Comparison of ENCODE assay signal across 14 cellular contexts in the genomic region with DNA sequence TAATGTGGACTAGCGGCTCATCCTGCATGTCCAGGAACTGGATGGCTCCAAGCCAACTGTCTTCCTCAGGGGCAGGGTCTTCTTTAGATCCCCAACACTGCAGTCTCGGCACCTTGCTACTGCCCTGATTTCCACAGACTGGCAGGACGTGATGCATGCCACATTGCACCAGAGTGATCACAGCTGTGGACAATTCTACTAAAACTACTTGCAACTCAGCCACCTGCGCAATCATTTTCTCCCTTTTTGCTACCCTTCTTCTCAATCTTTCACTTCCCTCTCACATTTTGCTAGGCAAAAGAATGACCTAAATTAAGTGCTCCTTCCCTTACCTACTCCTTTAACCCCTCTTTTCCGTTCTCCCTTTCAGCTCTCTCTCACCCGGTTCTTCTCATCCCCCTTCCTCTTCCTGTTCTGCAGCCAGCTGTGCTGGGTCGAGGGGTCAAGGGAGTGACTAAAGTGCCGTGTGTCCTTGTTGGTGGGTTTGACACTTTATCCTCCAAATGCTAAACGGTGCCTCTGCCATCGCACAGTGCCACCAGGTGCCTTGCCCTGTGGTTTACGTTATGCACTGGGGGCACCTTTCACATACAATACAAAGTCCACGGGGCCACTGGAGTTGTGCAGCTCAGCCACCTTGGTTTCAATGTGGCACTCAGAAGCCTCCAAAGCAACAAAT. TPM values are rescaled to one million over a fixed set of nuclear protein-coding genes. Genes with fewer than 3 reads are reported as not detected.
DNase-seq lines count a peak whose midpoint lies in the region; ATAC-seq, FAIRE-seq and TF ChIP-seq lines count a peak whose summit lies in the region.
"Had no signal": no experiment of that assay in that cellular context is flagged by ENCODE, and none has a peak within 500 bp of the region (broad histone marks: within the 10 kb centered on the region; RNA-seq: fewer than 3 reads in every experiment).

No MANE protein-coding gene starts in this region.

- no peak for ATAC-seq in HG03565 (IDR thresholded peaks at IDR 0.05; ENCODE audit: unreplicated experiment)
- no peak for ATAC-seq in GM18907 (IDR thresholded peaks at IDR 0.05; ENCODE audit: unreplicated experiment)

- peak; percentile 88 for FAIRE-seq in GM12891 (lab: Jason Lieb, UNC)
- FAIRE-seq in small intestine (lab: Jason Lieb, UNC), result no peak

- no peak for TF ChIP-seq POLR2A in GM12891 (IDR thresholded peaks at IDR 0.05; ENCODE audit: low read depth, low read length)

- peaks cover 4 to 5% of the 10 kb centered on the region in 2 donors for H3K4me1 ChIP-seq in small intestine (ENCODE audit: control insufficient read depth in 2 of 2, insufficient read depth in 1 of 2, low read depth in 1 of 2, low read length in 1 of 2)

- 25 to 38% (median 35%) methylated on average over 12 of the region's 12 CpGs for WGBS in small intestine, 3 donors

- peak overlapping the region in 1 of 2 donors; percentile 22 for H3K27ac ChIP-seq in small intestine (ENCODE audit: low read depth in 1 of 2, low read length in 1 of 2)

- H3K36me3 ChIP-seq in small intestine (ENCODE audit: control insufficient read depth in 2 of 2, insufficient read depth in 2 of 2, low read length in 2 of 2), result no peaks in the 10 kb centered on the region

- H3K27me3 ChIP-seq in small intestine (ENCODE audit: control insufficient read depth in 2 of 2, insufficient read depth in 2 of 2, low read length in 2 of 2), result no peaks in the 10 kb centered on the region

- H3K9me3 ChIP-seq in small intestine (ENCODE audit: control insufficient read depth, low read depth), result no peaks in the 10 kb centered on the region
- H3K9me3 ChIP-seq: SK-N-SH had no signal

- no peak for DNase-seq in GM12891 (ENCODE audit: insufficient read length, low spot score)
- DNase-seq in NOMO-1 treated with DMSO at 0.1 percent for 48 hours (lab: John Stamatoyannopoulos, UW; ENCODE audit: unreplicated experiment), result peak; percentile 50
- peak; percentile 60 for DNase-seq in germinal center (ENCODE audit: low spot score)
- DNase-seq in small intestine, result peak; percentile 78
- DNase-seq in 8988T, result no peak
- no peak for DNase-seq in activated gamma-delta T cell treated with Interleukin-2 at 50 U/mL for 16 hours
- DNase-seq: activated naive CD4-positive, alpha-beta T cell treated with anti-CD3 and anti-CD28 coated beads for 36 hours; DMS79 treated with DMSO at 0.1 percent for 48 hours; NCI-H2171 treated with DMSO at 0.1 percent for 48 hours; nucleus accumbens; SK-N-SH had no signal

- no peak overlapping the region for H3K4me3 ChIP-seq in small intestine (ENCODE audit: low read depth in 1 of 2, low read length in 2 of 2)
- H3K4me3 ChIP-seq: skin epidermis had no signal

TF ChIP-seq in GM12891, 5 proteins besides CTCF, POLR2A, EP300 and RAD21:
- no peak for TF ChIP-seq POLR2AphosphoS5 (IDR thresholded peaks at IDR 0.05; ENCODE audit: low read depth, low read length)
- peak; percentile 71 for TF ChIP-seq SPI1 (IDR thresholded peaks at IDR 0.05; ENCODE audit: low read depth, low read length)

RNA-seq across cellular contexts. Expression of a gene that starts 11.5 kb away (rescaled TPM):
- 25.1 TPM for polyA plus RNA-seq in GM12891 (2012; ENCODE audit: low read depth, missing spikeins)
- 10 to 100 TPM; 23.2 to 48.0 (median 28.0) TPM for polyA plus RNA-seq in small intestine

RNA-seq across cellular contexts. Expression of a gene that starts 42.0 kb away (rescaled TPM):
- polyA plus RNA-seq in GM12891 (2012; ENCODE audit: low read depth, missing spikeins), result 21.0 TPM
- 10 to 100 TPM in 1 of 3 donors, 1 to 10 TPM in 2; 3.2 to 15.3 (median 4.7) TPM for polyA plus RNA-seq in small intestine

RNA-seq across cellular contexts. Expression of a gene that starts 44.3 kb away (rescaled TPM):
- polyA plus RNA-seq in GM12891 (2012; ENCODE audit: low read depth, missing spikeins), result 17.9 TPM
- 1 to 10 TPM; 4.4 to 5.8 (median 4.6) TPM for polyA plus RNA-seq in small intestine

Comparison
In these comparisons a context has a peak if more than half of its experiments do, and no peak if none do; other contexts are left out.
1. DNase-seq: peak in NOMO-1 treated with DMSO at 0.1 percent for 48 hours (single experiment), germinal center (single experiment) and small intestine (single experiment); none in GM12891 (single experiment), 8988T (single experiment) and activated gamma-delta T cell treated with Interleukin-2 at 50 U/mL for 16 hours (single experiment).